ENCODE assay signal across 30 cellular contexts in genomic region chr4:95398217-95398616, GRCh38.
"Had no signal": no experiment of that assay in that cellular context is flagged by ENCODE, and none has a peak within 500 bp of the region (broad histone marks: within the 10 kb centered on the region; RNA-seq: fewer than 3 reads in every experiment).

No MANE protein-coding gene starts in this region.

- H3K4me3 ChIP-seq: pancreas, psoas muscle, right lobe of liver, sigmoid colon, suprapubic skin, thoracic aorta, thyroid gland, tibial nerve, upper lobe of left lung, vagina had no signal

- H3K4me1 ChIP-seq: pancreas, psoas muscle, right lobe of liver, sigmoid colon, suprapubic skin, tibial nerve, upper lobe of left lung, vagina had no signal

- H3K4me3 Mint-ChIP-seq: naive B cell; naive thymus-derived CD8-positive, alpha-beta T cell; natural killer cell treated with Interleukin-12 subunit alpha and Interleukin-12 subunit beta and Interleukin-15 and Interleukin-18, amount 100 ng/mL, for 72 hours; nephron progenitor cell; neural crest cell; stimulated activated memory B cell treated with anti-CD40 and anti-IgM and Interleukin-4, amounts not matched to agents 10 μg/mL and 1 μg/mL and 100 μg/mL, for 72 hours; stimulated activated naive CD8-positive, alpha-beta T cell treated with anti-CD3 and anti-CD28 coated beads, Interleukin-15, amount 100 ng/mL, for 72 hours had no signal

- H3K27me3 Mint-ChIP-seq: naive B cell; natural killer cell treated with Interleukin-12 subunit alpha and Interleukin-12 subunit beta and Interleukin-15 and Interleukin-18, amount 100 ng/mL, for 72 hours; stimulated activated memory B cell treated with anti-CD40 and anti-IgM and Interleukin-4, amounts not matched to agents 10 μg/mL and 1 μg/mL and 100 μg/mL, for 72 hours; stimulated activated naive CD8-positive, alpha-beta T cell treated with anti-CD3 and anti-CD28 coated beads, Interleukin-15, amount 100 ng/mL, for 72 hours had no signal

- H3K27me3 ChIP-seq: neutrophil, pancreas, right lobe of liver, sigmoid colon, suprapubic skin, thyroid gland, tibial nerve, upper lobe of left lung, vagina had no signal

- H3K4me1 Mint-ChIP-seq: naive B cell; naive thymus-derived CD8-positive, alpha-beta T cell; stimulated activated memory B cell treated with anti-CD40 and anti-IgM and Interleukin-4, amounts not matched to agents 10 μg/mL and 1 μg/mL and 100 μg/mL, for 72 hours; stimulated activated naive CD8-positive, alpha-beta T cell treated with anti-CD3 and anti-CD28 coated beads, Interleukin-15, amount 100 ng/mL, for 72 hours had no signal

- FAIRE-seq: pancreas, small intestine, urothelium cell line had no signal

- H3K36me3 ChIP-seq: neutrophil, pancreas, right lobe of liver, sigmoid colon, suprapubic skin, thoracic aorta, thyroid gland, tibial nerve, upper lobe of left lung, vagina had no signal

- ATAC-seq: naive thymus-derived CD8-positive, alpha-beta T cell; natural killer cell treated with Interleukin-12 subunit alpha and Interleukin-12 subunit beta and Interleukin-15 and Interleukin-18, amount 100 ng/mL, for 72 hours; pancreas; psoas muscle; right cardiac atrium; right lobe of liver; stimulated activated memory B cell treated with anti-CD40 and anti-IgM and Interleukin-4, amounts not matched to agents 10 μg/mL and 1 μg/mL and 100 μg/mL, for 72 hours; stimulated activated naive CD8-positive, alpha-beta T cell treated with anti-CD3 and anti-CD28 coated beads, Interleukin-15, amount 100 ng/mL, for 72 hours; stimulated activated naive CD8-positive, alpha-beta T cell treated with anti-CD3 and anti-CD28 coated beads, Interleukin-15, Interleukin-2, amounts not matched to agents 100 U/mL and 50 U/mL, for 24 hours had no signal

- H3K27ac ChIP-seq: neutrophil, pancreas, psoas muscle, right lobe of liver, sigmoid colon, suprapubic skin, thoracic aorta, thyroid gland, tibial nerve, upper lobe of left lung, vagina had no signal

- H3K9me3 ChIP-seq: neutrophil, pancreas, psoas muscle, right lobe of liver, sigmoid colon, suprapubic skin, thoracic aorta, thyroid gland, tibial nerve, upper lobe of left lung, vagina had no signal

- H3K27ac Mint-ChIP-seq: naive B cell; naive thymus-derived CD8-positive, alpha-beta T cell; natural killer cell treated with Interleukin-12 subunit alpha and Interleukin-12 subunit beta and Interleukin-15 and Interleukin-18, amount 100 ng/mL, for 72 hours; nephron progenitor cell; stimulated activated memory B cell treated with anti-CD40 and anti-IgM and Interleukin-4, amounts not matched to agents 10 μg/mL and 1 μg/mL and 100 μg/mL, for 72 hours; stimulated activated naive CD8-positive, alpha-beta T cell treated with anti-CD3 and anti-CD28 coated beads, Interleukin-15, amount 100 ng/mL, for 72 hours had no signal

- H3K36me3 Mint-ChIP-seq: naive B cell; natural killer cell treated with Interleukin-12 subunit alpha and Interleukin-12 subunit beta and Interleukin-15 and Interleukin-18, amount 100 ng/mL, for 72 hours; stimulated activated memory B cell treated with anti-CD40 and anti-IgM and Interleukin-4, amounts not matched to agents 10 μg/mL and 1 μg/mL and 100 μg/mL, for 72 hours had no signal

- H3K9me3 Mint-ChIP-seq: naive thymus-derived CD8-positive, alpha-beta T cell; nephron progenitor cell; neural crest cell; stimulated activated memory B cell treated with anti-CD40 and anti-IgM and Interleukin-4, amounts not matched to agents 10 μg/mL and 1 μg/mL and 100 μg/mL, for 72 hours; stimulated activated naive CD8-positive, alpha-beta T cell treated with anti-CD3 and anti-CD28 coated beads, Interleukin-15, amount 100 ng/mL, for 72 hours had no signal

- DNase-seq: naive B cell; naive thymus-derived CD8-positive, alpha-beta T cell; nephron progenitor cell; nucleus accumbens; pancreas; psoas muscle; right cardiac atrium; right lobe of liver; sigmoid colon; small intestine; stimulated activated CD4-positive, alpha-beta T cell treated with anti-CD3 and anti-CD28 coated beads, Interleukin-15, amount 100 ng/mL, for 24 hours; stimulated activated CD4-positive, alpha-beta T cell treated with anti-CD3 and anti-CD28 coated beads, Interleukin-2, amount 100 ng/mL, for 24 hours; stimulated activated CD4-positive, alpha-beta T cell treated with anti-CD3 and anti-CD28 coated beads, Interleukin-2, amount 100 ng/mL, for 48 hours; stimulated activated CD4-positive, alpha-beta T cell treated with anti-CD3 and anti-CD28 coated beads, Interleukin-4, amount 100 ng/mL, for 24 hours; stimulated activated naive CD4-positive, alpha-beta T cell; stimulated activated naive CD8-positive, alpha-beta T cell treated with anti-CD3 and anti-CD28 coated beads, Interleukin-15, amount 100 ng/mL, for 72 hours; stimulated activated naive CD8-positive, alpha-beta T cell treated with anti-CD3 and anti-CD28 coated beads, Interleukin-15, Interleukin-2, amounts not matched to agents 100 U/mL and 50 U/mL, for 24 hours; substantia nigra; thyroid gland; trophoblast cell; upper lobe of left lung had no signal
